Comparison of ENCODE assay signal across 21 cellular contexts in genomic region chr6:167840160-167840525, GRCh38.
"Had no signal": no experiment of that assay in that cellular context is flagged by ENCODE, and none has a peak within 500 bp of the region (broad histone marks: within the 10 kb centered on the region; RNA-seq: fewer than 3 reads in every experiment).

No MANE protein-coding gene starts in this region.

- ATAC-seq: naive thymus-derived CD4-positive, alpha-beta T cell; stimulated activated effector memory CD8-positive, alpha-beta T cell treated with anti-CD3 and anti-CD28 coated beads, Interleukin-12 subunit alpha, Interleukin-12 subunit beta, amount 100 ng/mL, for 72 hours; stimulated activated naive CD8-positive, alpha-beta T cell treated with anti-CD3 and anti-CD28 coated beads, Interleukin-15, amount 100 ng/mL, for 72 hours had no signal

- H3K27me3 ChIP-seq: breast epithelium, colonic mucosa, right atrium auricular region, spleen, tibial artery had no signal

- DNase-seq: activated CD4-positive, alpha-beta T cell treated with anti-CD3 and anti-CD28 coated beads for 48 hours; activated CD4-positive, alpha-beta T cell treated with anti-CD3 and anti-CD28 coated beads, Interleukin-2, amount 50 U/mL, for 48 hours; activated CD8-positive, alpha-beta memory T cell treated with anti-CD3 and anti-CD28 coated beads for 24 hours; activated effector memory CD4-positive, alpha-beta T cell treated with anti-CD3 and anti-CD28 coated beads, Interleukin-2, amount 50 U/mL, for 16 hours; activated naive CD4-positive, alpha-beta T cell treated with anti-CD3 and anti-CD28 coated beads for 36 hours; activated naive CD8-positive, alpha-beta T cell treated with anti-CD3 and anti-CD28 coated beads, Interleukin-2, amount 10 ng/mL, durations not matched to agents 7 days and 5 days; amniotic stem cell; colonic mucosa; effector memory CD4-positive, alpha-beta T cell; mammary epithelial cell; naive thymus-derived CD4-positive, alpha-beta T cell; stimulated activated CD4-positive, alpha-beta T cell treated with anti-CD3 and anti-CD28 coated beads, Interleukin-2, amount 100 ng/mL, for 48 hours; stimulated activated naive CD8-positive, alpha-beta T cell treated with anti-CD3 and anti-CD28 coated beads, Interleukin-15, amount 100 ng/mL, for 72 hours; SW 1271; T-helper 9 cell; tibial artery had no signal

- H3K27ac ChIP-seq: breast epithelium, colonic mucosa, right atrium auricular region, tibial artery, VCaP had no signal

- H3K9me3 ChIP-seq: breast epithelium, colonic mucosa, right atrium auricular region, spleen, tibial artery had no signal

- H3K36me3 ChIP-seq: breast epithelium, colonic mucosa, right atrium auricular region, spleen, tibial artery had no signal

- H3K4me1 ChIP-seq: breast epithelium, colonic mucosa, tibial artery had no signal

- H3K4me3 ChIP-seq: breast epithelium, colonic mucosa, right atrium auricular region, spleen, tibial artery had no signal
